8 cellular contexts compared by ENCODE assay signal in genomic region chr19:16628984-16629691, GRCh38. TPM values are rescaled to one million over a fixed set of nuclear protein-coding genes. Genes with fewer than 3 reads are reported as not detected.
DNase-seq lines count a peak whose midpoint lies in the region; ATAC-seq and FAIRE-seq lines count a peak whose summit lies in the region.

No MANE protein-coding gene starts in this region.

- H3K27me3 ChIP-seq in small intestine (ENCODE audit: control insufficient read depth in 2 of 2, insufficient read depth in 2 of 2, low read length in 2 of 2): no peaks in the 10 kb centered on the region

- H3K4me1 ChIP-seq in small intestine (ENCODE audit: control insufficient read depth in 2 of 2, insufficient read depth in 1 of 2, low read depth in 1 of 2, low read length in 1 of 2): peaks cover 0 to 6% of the 10 kb centered on the region in 2 donors

- no peak for FAIRE-seq in small intestine (lab: Jason Lieb, UNC)

- H3K36me3 ChIP-seq in small intestine (ENCODE audit: control insufficient read depth in 2 of 2, insufficient read depth in 2 of 2, low read length in 2 of 2): peaks cover under 1 to 5% of the 10 kb centered on the region in 2 donors

- peak overlapping the region; percentile 80 for H3K4me3 ChIP-seq in iPS-11a (ENCODE audit: low read depth, low read length)
- H3K4me3 ChIP-seq in small intestine (ENCODE audit: low read depth in 1 of 2, low read length in 2 of 2): peak overlapping the region; percentile 73 to 88

- DNase-seq in stimulated activated CD4-positive, alpha-beta T cell treated with anti-CD3 and anti-CD28 coated beads, Interleukin-4, amount 100 ng/mL, for 24 hours: peak; percentile 8
- DNase-seq in stimulated activated CD4-positive, alpha-beta T cell treated with anti-CD3 and anti-CD28 coated beads, Interleukin-2, amount 100 ng/mL, for 48 hours: no peak
- peak; percentile 56 for DNase-seq in NCI-H146 (lab: John Stamatoyannopoulos, UW)
- peak; percentile 73 for DNase-seq in amniotic epithelial cell (ENCODE audit: low read depth)
- peak; percentile 76 for DNase-seq in small intestine
- no peak for DNase-seq in HK-2 (ENCODE audit: unreplicated experiment)

- peak overlapping the region; percentile 80 to 98 for H3K27ac ChIP-seq in small intestine (ENCODE audit: low read depth in 1 of 2, low read length in 1 of 2)

- ATAC-seq in HG02623 (IDR thresholded peaks at IDR 0.05; ENCODE audit: unreplicated experiment): no peak

- no peaks in the 10 kb centered on the region for H3K9me3 ChIP-seq in small intestine (ENCODE audit: control insufficient read depth, low read depth)

- 1 to 5% (median 4%) methylated on average over 23 of the region's 23 CpGs for WGBS in small intestine, 3 donors

RNA-seq across cellular contexts. Expression of gene MED26, which starts 1.1 kb away (rescaled TPM):
- polyA plus RNA-seq in small intestine: 1 to 10 TPM; 4.6 to 5.5 (median 5.4) TPM

RNA-seq across cellular contexts. Expression of gene SMIM7, which starts 30.8 kb away (rescaled TPM):
- polyA plus RNA-seq in small intestine: 10 to 100 TPM; 59.9 to 76.0 (median 75.7) TPM

RNA-seq across cellular contexts. Expression of gene TMEM38A, which starts 31.8 kb away (rescaled TPM):
- polyA plus RNA-seq in small intestine: 1 to 10 TPM; 2.7 to 3.6 (median 3.6) TPM

RNA-seq across cellular contexts. Expression of gene SLC35E1, which starts 56.9 kb away (rescaled TPM):
- 10 to 100 TPM; 14.5 to 19.6 (median 17.8) TPM for polyA plus RNA-seq in small intestine

Comparison
In these comparisons a context has a peak if more than half of its experiments do, and no peak if none do; other contexts are left out.
1. DNase-seq: peak in stimulated activated CD4-positive, alpha-beta T cell treated with anti-CD3 and anti-CD28 coated beads, Interleukin-4, amount 100 ng/mL, for 24 hours (single experiment), NCI-H146 (single experiment), amniotic epithelial cell (single experiment) and small intestine (single experiment); none in stimulated activated CD4-positive, alpha-beta T cell treated with anti-CD3 and anti-CD28 coated beads, Interleukin-2, amount 100 ng/mL, for 48 hours (0 of 2) and HK-2 (single experiment).